In the genomic region with DNA sequence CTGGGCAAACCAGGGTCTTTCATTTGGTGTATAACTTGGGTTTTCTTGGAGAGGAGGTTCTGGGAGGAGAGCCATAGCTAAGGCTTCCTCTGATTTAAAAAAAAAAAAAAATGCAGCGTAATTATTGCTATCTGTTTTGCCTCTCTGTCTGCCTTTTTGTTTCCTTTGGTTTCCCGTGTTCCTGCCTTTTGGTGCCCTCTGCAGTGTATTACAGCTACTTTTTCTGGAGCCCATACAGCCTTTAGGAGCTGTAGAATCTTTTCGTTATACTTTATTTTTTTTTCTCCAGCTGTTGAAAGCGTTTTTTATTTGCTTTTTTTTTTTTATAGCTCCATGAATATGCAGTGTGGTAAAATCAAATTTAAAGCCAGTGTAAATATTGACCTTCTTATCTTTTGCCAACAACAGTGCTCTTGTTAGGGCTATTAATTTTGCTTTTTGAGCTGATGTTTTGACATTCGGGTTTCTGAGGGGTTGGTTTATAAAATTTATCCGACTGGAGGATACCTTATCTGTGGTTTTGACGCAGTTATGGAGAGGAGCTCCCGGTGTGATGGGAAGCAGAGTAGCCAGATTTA, we compare ENCODE assay signal across 26 cellular contexts. TPM values are rescaled to one million over a fixed set of nuclear protein-coding genes. Genes with fewer than 3 reads are reported as not detected.
DNase-seq lines count a peak whose midpoint lies in the region; ATAC-seq, FAIRE-seq and TF ChIP-seq lines count a peak whose summit lies in the region.
"Had no signal": no experiment of that assay in that cellular context is flagged by ENCODE, and none has a peak within 500 bp of the region (broad histone marks: within the 10 kb centered on the region; RNA-seq: fewer than 3 reads in every experiment).

No MANE protein-coding gene starts in this region.

- no peaks in the 10 kb centered on the region for H4K20me1 ChIP-seq in K562 (replicated peaks; ENCODE audit: control insufficient read depth, insufficient read depth, low read length)

- H3K9me3 ChIP-seq in K562 (replicated peaks; ENCODE audit: control insufficient read depth, insufficient read depth, low read depth, low read length): peaks cover 4% of the 10 kb centered on the region; the same call in 1 of the 2 replicates
- H3K9me3 ChIP-seq in prostate gland: no peaks in the 10 kb centered on the region
- H3K9me3 ChIP-seq: colonic mucosa had no signal

- no peaks in the 10 kb centered on the region for H3K4me1 ChIP-seq in K562 (replicated peaks in 1 of 2; ENCODE audit: control insufficient read depth in 2 of 2, insufficient read depth in 2 of 2, low read length in 2 of 2)
- no peaks in the 10 kb centered on the region for H3K4me1 ChIP-seq in prostate gland (replicated peaks)
- H3K4me1 ChIP-seq: colonic mucosa, neural progenitor cell, right lobe of liver had no signal

- H3K4me3 ChIP-seq in K562 (no peak overlapping the region), prostate gland (peak overlapping the region in 1 of 2 donors; percentile 3)
- H3K4me3 ChIP-seq: colonic mucosa, neural progenitor cell, right lobe of liver had no signal

- H3K27ac ChIP-seq in K562 (ENCODE audit: extremely low read depth, low read depth, low read length) (no peak overlapping the region), prostate gland (peak overlapping the region; percentile 1 to 43)
- H3K27ac ChIP-seq: colonic mucosa, HL-60, neural progenitor cell, right lobe of liver, RWPE1 had no signal

- no peaks in the 10 kb centered on the region for H3K9me1 ChIP-seq in K562 (ENCODE audit: control insufficient read depth, insufficient read depth, low read length)

- no peak overlapping the region for H3K4me2 ChIP-seq in K562 (ENCODE audit: insufficient read depth, low read length)
- H3K4me2 ChIP-seq: neural progenitor cell had no signal

- DNase-seq in NCI-H2227 (lab: John Stamatoyannopoulos, UW; ENCODE audit: unreplicated experiment) (peak; percentile 0), NCI-H2227 treated with DMSO at 0.1 percent for 48 hours (lab: John Stamatoyannopoulos, UW) (no peak), NCI-H2029 treated with DMSO at 0.1 percent for 48 hours (lab: John Stamatoyannopoulos, UW) (peak; percentile 53), K562 (ENCODE audit: extremely low read depth in 1 of 4, low spot score in 3 of 4) (no peak), prostate gland (ENCODE audit: low spot score) (peak; percentile 18)
- no peak for DNase-seq in NK-92 treated with Interleukin-12 subunit alpha and Interleukin-12 subunit beta, amount 100 ng/mL, for 24 hours (lab: John Stamatoyannopoulos, UW)
- DNase-seq: activated CD4-positive, alpha-beta T cell treated with anti-CD3 and anti-CD28 coated beads for 1 hour; activated CD8-positive, alpha-beta T cell treated with anti-CD3 and anti-CD28 coated beads for 36 hours; activated naive CD4-positive, alpha-beta T cell treated with anti-CD3 and anti-CD28 coated beads, Interleukin-2, amount 50 U/mL, for 16 hours; amygdala; colonic mucosa; effector memory CD8-positive, alpha-beta T cell; foreskin melanocyte; Kasumi-1; mesenchymal stem cell; NCI-H1048; posterior cingulate gyrus; right lobe of liver; stimulated activated CD4-positive, alpha-beta T cell treated with anti-CD3 and anti-CD28 coated beads, Interleukin-2, amount 100 ng/mL, for 48 hours had no signal

- in situ Hi-C loops in K562 (cut with MboI): no loop called here

- POLR2A ChIA-PET in K562 (lab: Yijun Ruan, JAX): interaction anchor here (0.7 kb wide), 1 partner anchor 1057 kb away, joined by 3 read pairs; no protein-coding TSS in a partner anchor

- CTCF ChIA-PET in K562 (lab: Yijun Ruan, JAX; ENCODE audit: low intra/inter-chr PET ratio): no interaction called here

- H3K27me3 ChIP-seq in K562 (ENCODE audit: control insufficient read depth in 2 of 2, insufficient read depth in 2 of 2, low read length in 2 of 2): no peaks in the 10 kb centered on the region
- H3K27me3 ChIP-seq in prostate gland (replicated peaks; ENCODE audit: insufficient read depth): no peaks in the 10 kb centered on the region
- H3K27me3 ChIP-seq: colonic mucosa, neural progenitor cell, right lobe of liver had no signal

- 0 out of 6 replicates have a peak, but pooled peaks of 1 of the 3 experiments have one; percentile 11 for TF ChIP-seq CTCF in K562 (IDR thresholded peaks at IDR 0.05 in 2 of 3, conservative IDR thresholded peaks at IDR 0.05 in 1 of 3; ENCODE audit: insufficient read depth in 2 of 3, low read depth in 1 of 3, low read length in 3 of 3)
- peak in 1 of 4 experiments; percentile 21 for TF ChIP-seq CTCF in prostate gland (IDR thresholded peaks at IDR 0.05)

- TF ChIP-seq RAD21 in K562 (CRISPR knock-in tag; conservative IDR thresholded peaks at IDR 0.05 in 1 of 2, IDR thresholded peaks at IDR 0.05 in 1 of 2): no peak

- BruUV-seq in K562 (replicated peaks; lab: Mats Ljungman, UMichigan): no TSS peak

- H3K9ac ChIP-seq in K562 (ENCODE audit: insufficient read depth in 1 of 2, low read depth in 2 of 2, low read length in 2 of 2): no peak overlapping the region
- H3K9ac ChIP-seq: neural progenitor cell had no signal

- TF ChIP-seq EP300 in K562 (IDR thresholded peaks at IDR 0.05; ENCODE audit: low read length): no peak

- no peaks in the 10 kb centered on the region for H3K36me3 ChIP-seq in K562 (ENCODE audit: control insufficient read depth, insufficient read depth, low read length)
- no peaks in the 10 kb centered on the region for H3K36me3 ChIP-seq in prostate gland
- H3K36me3 ChIP-seq: colonic mucosa, neural progenitor cell, right lobe of liver had no signal

- TF ChIP-seq POLR2A in K562 (conservative IDR thresholded peaks at IDR 0.05) (no peak), prostate gland (IDR thresholded peaks at IDR 0.05) (no peak)

- FAIRE-seq in K562 (lab: Jason Lieb, UNC): no peak
- FAIRE-seq: TTC549 had no signal

- 9% methylated on average over 8 of the region's 8 CpGs for WGBS in K562 (ENCODE audit: insufficient coverage, low coverage, missing lambda C conversion rate)
- 39% methylated on average over 8 of the region's 8 CpGs for WGBS in prostate gland

- H3K79me2 ChIP-seq in K562 (ENCODE audit: control insufficient read depth, insufficient read depth, low read length): no peaks in the 10 kb centered on the region

- no peak overlapping the region for H2AFZ ChIP-seq in K562 (ENCODE audit: low read depth, low read length)
- H2AFZ ChIP-seq: neural progenitor cell had no signal

- ATAC-seq in K562 (peak; percentile 45; the same call in 1 of the 3 replicates), GM18909 (IDR thresholded peaks at IDR 0.05; ENCODE audit: poor library complexity, unreplicated experiment) (no peak), HG02588 (IDR thresholded peaks at IDR 0.05; ENCODE audit: unreplicated experiment) (no peak)
- ATAC-seq: activated CD8-positive, alpha-beta T cell treated with anti-CD3 and anti-CD28 coated beads for 36 hours; activated T-helper 17 cell treated with anti-CD3 and anti-CD28 coated beads, Interleukin-2, amount 50 U/mL, for 72 hours; effector memory CD8-positive, alpha-beta T cell; right lobe of liver had no signal

- intact Hi-C loops in K562 (cut with micrococcal nuclease) (no loop called here), prostate gland (cut with DNase I) (no loop called here)

TF ChIP-seq in K562, 482 proteins besides CTCF, POLR2A, EP300 and RAD21 (continues in another document):
- no peak for TF ChIP-seq RBM34 (IDR thresholded peaks at IDR 0.05; ENCODE audit: borderline replicate concordance, insufficient read depth, low read length)
- no peak for TF ChIP-seq ZNF589 (CRISPR knock-in tag; IDR thresholded peaks at IDR 0.05; ENCODE audit: low read depth)
- TF ChIP-seq, protein P1, sequence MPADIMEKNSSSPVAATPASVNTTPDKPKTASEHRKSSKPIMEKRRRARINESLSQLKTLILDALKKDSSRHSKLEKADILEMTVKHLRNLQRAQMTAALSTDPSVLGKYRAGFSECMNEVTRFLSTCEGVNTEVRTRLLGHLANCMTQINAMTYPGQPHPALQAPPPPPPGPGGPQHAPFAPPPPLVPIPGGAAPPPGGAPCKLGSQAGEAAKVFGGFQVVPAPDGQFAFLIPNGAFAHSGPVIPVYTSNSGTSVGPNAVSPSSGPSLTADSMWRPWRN (IDR thresholded peaks at IDR 0.05; ENCODE audit: low read depth): no peak
- TF ChIP-seq ZNF121 (CRISPR knock-in tag; conservative IDR thresholded peaks at IDR 0.05): no peak
- no peak for TF ChIP-seq CBFA2T3 (IDR thresholded peaks at IDR 0.05)
- peak; percentile 60; the same call in 1 of the 2 replicates for TF ChIP-seq ZNF384 (IDR thresholded peaks at IDR 0.05; ENCODE audit: low read depth, low read length)

RNA-seq across cellular contexts. Expression of a gene that starts 38.1 kb away (rescaled TPM):
- total RNA-seq in K562 (2011; cell fraction: chromatin; rRNA removed; ENCODE audit: low replicate concordance): 80.5 and 126 TPM in 2 replicates
- total RNA-seq in K562 (2011; cell fraction: nucleolus; rRNA removed): 71.0 and 73.8 TPM in 2 replicates
- total RNA-seq in K562 (2011; cell fraction: nucleoplasm; rRNA removed): 120 and 171 TPM in 2 replicates
- total RNA-seq in K562 (2014; rRNA removed) (12.6 and 13.1 TPM in 2 replicates), K562 (2014; rRNA removed; fragmentation: Illumina TruSeq; extraction: Trizol) (18.6 and 19.6 TPM in 2 replicates), K562 (2015; rRNA removed; fragmentation: Illumina TruSeq; extraction: Trizol) (14.6 and 16.1 TPM in 2 replicates), K562 (2021) (11.7 and 12.2 TPM in 2 replicates), prostate gland (10 to 100 TPM; 29.4 to 32.5 TPM)
- polyA plus RNA-seq in K562 (2011; rRNA removed) (15.3 and 18.2 TPM in 2 replicates), K562 (2014; fragmentation: Illumina TruSeq; extraction: Trizol) (9.1 and 11.9 TPM in 2 replicates), K562 (2014; fragmentation: Nextera tagmentation; extraction: Ambion mirVana) (1 to 10 TPM; 5.0 to 5.7 TPM), K562 (2014; rRNA removed) (9.9 and 10.9 TPM in 2 replicates)
- 3.2 and 7.6 TPM in 2 replicates for polyA plus RNA-seq in K562 (2011; cell fraction: cytosol; rRNA removed)
- polyA plus RNA-seq in K562 (2011; cell fraction: nucleus; rRNA removed): 31.7 and 41.1 TPM in 2 replicates
- 4.5 and 12.3 TPM in 2 replicates for polyA plus RNA-seq in K562 (2012)
- 38.8 and 61.1 TPM in 2 replicates for polyA minus RNA-seq in K562 (2011; rRNA and poly(A)+ RNA removed)
- polyA minus RNA-seq in K562 (2011; cell fraction: cytosol; rRNA and poly(A)+ RNA removed): 5.6 and 13.0 TPM in 2 replicates
- 60.0 and 109 TPM in 2 replicates for polyA minus RNA-seq in K562 (2011; cell fraction: nucleus; rRNA and poly(A)+ RNA removed)

Comparison
In these comparisons a context has a peak if more than half of its experiments do, and no peak if none do; other contexts are left out.
1. DNase-seq: peak in NCI-H2227 (single experiment), NCI-H2029 treated with DMSO at 0.1 percent for 48 hours (single experiment) and prostate gland (single experiment); none in NCI-H2227 treated with DMSO at 0.1 percent for 48 hours (single experiment), K562 (0 of 4) and NK-92 treated with Interleukin-12 subunit alpha and Interleukin-12 subunit beta, amount 100 ng/mL, for 24 hours (single experiment).